Comparison of ENCODE assay signal across 12 cellular contexts in the genomic region with DNA sequence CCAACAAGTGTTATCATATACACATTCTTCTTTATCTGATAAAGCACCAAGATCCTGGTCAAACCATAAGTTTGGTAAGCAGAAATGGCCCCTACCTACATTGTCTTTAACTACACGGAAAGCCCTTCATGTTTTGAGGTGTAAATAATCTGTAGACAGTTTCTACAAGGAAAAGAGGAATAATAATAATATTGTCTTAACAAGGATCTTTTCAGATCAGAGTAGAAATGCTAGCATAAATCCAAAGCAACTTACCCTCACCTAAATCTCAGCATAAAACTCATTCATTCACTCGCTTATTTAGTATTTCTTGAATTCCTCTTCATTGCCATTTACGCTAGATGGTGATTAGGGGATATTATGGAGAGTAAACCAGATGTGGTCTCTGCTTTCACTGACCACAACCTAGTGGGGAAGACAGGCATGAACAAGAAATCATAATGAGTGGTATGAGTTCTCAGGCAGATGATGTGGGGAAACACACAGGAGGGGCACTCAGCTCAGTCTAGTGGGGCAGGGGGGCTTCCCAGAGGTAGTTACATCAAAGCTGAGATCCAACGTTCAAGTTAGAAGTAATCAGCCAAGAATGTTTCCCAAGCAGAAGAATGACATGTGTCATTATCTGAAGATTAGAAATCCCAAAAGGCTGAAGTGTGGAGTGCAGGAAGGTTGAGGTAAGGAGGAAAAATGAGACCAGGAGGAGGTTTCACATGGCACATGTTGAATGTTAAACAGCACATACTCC.
A peak's percentile ranks its signal among the peaks of the same experiment; 100 is the strongest.
DNase-seq lines count a peak whose midpoint lies in the region; ATAC-seq and TF ChIP-seq lines count a peak whose summit lies in the region.
"Had no signal": no experiment of that assay in that cellular context is flagged by ENCODE, and none has a peak within 500 bp of the region (broad histone marks: within the 10 kb centered on the region; RNA-seq: fewer than 3 reads in every experiment).

No MANE protein-coding gene starts in this region.

- 0 out of 2 replicates have a peak, but pooled peaks cover 6% of the 10 kb centered on the region for H3F3A ChIP-seq in MM.1S (ENCODE audit: insufficient read depth, low read length)

- H3K27me3 Mint-ChIP-seq in stimulated activated naive B cell treated with anti-CD40 and anti-IgM and Interleukin-4, amounts not matched to agents 10 μg/mL and 1 μg/mL and 100 μg/mL, for 72 hours, result peaks cover 36 to 51% of the 10 kb centered on the region in 2 donors
- no peaks in the 10 kb centered on the region for H3K27me3 Mint-ChIP-seq in type B pancreatic cell

- H3K79me2 ChIP-seq in MM.1S (ENCODE audit: low read length), result no peaks in the 10 kb centered on the region

- TF ChIP-seq CTCF in type B pancreatic cell (conservative IDR thresholded peaks at IDR 0.05) (no peak), MM.1S (IDR thresholded peaks at IDR 0.05; ENCODE audit: low read length) (no peak)

- H3K36me3 ChIP-seq in H7 (replicated peaks; ENCODE audit: control insufficient read depth, insufficient read depth, low read length) (no peaks in the 10 kb centered on the region), MM.1S (replicated peaks; ENCODE audit: insufficient read depth, low read length) (no peaks in the 10 kb centered on the region)

- ATAC-seq in GM18867 (IDR thresholded peaks at IDR 0.05; ENCODE audit: unreplicated experiment), result peak; percentile 37
- ATAC-seq in GM21717 (IDR thresholded peaks at IDR 0.05; ENCODE audit: unreplicated experiment), result peak; percentile 39
- peak; percentile 30 for ATAC-seq in HG03280 (IDR thresholded peaks at IDR 0.05; ENCODE audit: unreplicated experiment)
- ATAC-seq in stimulated activated naive B cell treated with anti-CD40 and anti-IgM and Interleukin-4, amounts not matched to agents 10 μg/mL and 1 μg/mL and 100 μg/mL, for 72 hours (replicated peaks), result peak; percentile 72 to 81

- H3K27me3 ChIP-seq in H7 (ENCODE audit: control insufficient read depth, insufficient read depth, low read length), result no peaks in the 10 kb centered on the region
- no peaks in the 10 kb centered on the region for H3K27me3 ChIP-seq in MM.1S (replicated peaks; ENCODE audit: insufficient read depth, low read length)

- H3K36me3 Mint-ChIP-seq in stimulated activated naive B cell treated with anti-CD40 and anti-IgM and Interleukin-4, amounts not matched to agents 10 μg/mL and 1 μg/mL and 100 μg/mL, for 72 hours, result peaks cover 18 to 23% of the 10 kb centered on the region in 2 donors
- no peaks in the 10 kb centered on the region for H3K36me3 Mint-ChIP-seq in type B pancreatic cell

- DNase-seq in stimulated activated naive B cell treated with anti-CD40 and anti-IgM and Interleukin-4, amounts not matched to agents 10 μg/mL and 1 μg/mL and 100 μg/mL, for 72 hours, result peak; percentile 56
- DNase-seq in type B pancreatic cell (ENCODE audit: extremely low spot score, unreplicated experiment), result no peak
- DNase-seq in NCI-H146 treated with DMSO at 0.1 percent for 48 hours (lab: John Stamatoyannopoulos, UW; ENCODE audit: unreplicated experiment), result no peak
- no peak for DNase-seq in H7
- DNase-seq in MM.1S, result no peak
- DNase-seq: activated CD4-positive, alpha-beta T cell treated with anti-CD3 and anti-CD28 coated beads, Interleukin-2, amount 10 ng/mL, durations not matched to agents 24 days and 14 days; NCI-H1694; stimulated activated naive CD8-positive, alpha-beta T cell treated with anti-CD3 and anti-CD28 coated beads, Interleukin-15, Interleukin-2, amounts not matched to agents 100 U/mL and 50 U/mL, for 24 hours had no signal

- no peaks in the 10 kb centered on the region for H4K20me1 ChIP-seq in MM.1S (ENCODE audit: insufficient read depth, low read length)

- H3K27ac Mint-ChIP-seq in stimulated activated naive B cell treated with anti-CD40 and anti-IgM and Interleukin-4, amounts not matched to agents 10 μg/mL and 1 μg/mL and 100 μg/mL, for 72 hours, result peak overlapping the region; percentile 95
- no peak overlapping the region for H3K27ac Mint-ChIP-seq in type B pancreatic cell
- H3K27ac Mint-ChIP-seq: activated CD4-positive, alpha-beta T cell treated with anti-CD3 and anti-CD28 coated beads, Interleukin-2, amount 10 ng/mL, durations not matched to agents 24 days and 14 days had no signal

- H3K9me2 ChIP-seq in MM.1S (replicated peaks; ENCODE audit: insufficient read depth, low read length), result no peaks in the 10 kb centered on the region

- H3K4me1 ChIP-seq in MM.1S (ENCODE audit: low read length), result peaks cover 16% of the 10 kb centered on the region

- no peak overlapping the region for H2AFZ ChIP-seq in MM.1S (ENCODE audit: low read length)

- no peak overlapping the region for H3K27ac ChIP-seq in MM.1S (ENCODE audit: low read length)

- H3K9me3 ChIP-seq in MM.1S (replicated peaks; ENCODE audit: insufficient read depth, low read length), result no peaks in the 10 kb centered on the region

- peak overlapping the region; percentile 69 to 76 for H3K4me3 Mint-ChIP-seq in stimulated activated naive B cell treated with anti-CD40 and anti-IgM and Interleukin-4, amounts not matched to agents 10 μg/mL and 1 μg/mL and 100 μg/mL, for 72 hours
- no peak overlapping the region for H3K4me3 Mint-ChIP-seq in type B pancreatic cell
- H3K4me3 Mint-ChIP-seq: activated CD4-positive, alpha-beta T cell treated with anti-CD3 and anti-CD28 coated beads, Interleukin-2, amount 10 ng/mL, durations not matched to agents 24 days and 14 days had no signal

- no peak overlapping the region for H3K4me2 ChIP-seq in MM.1S (ENCODE audit: low read depth, low read length)

- no peak overlapping the region for H3K9ac ChIP-seq in MM.1S (ENCODE audit: low read length)

- H3K4me3 ChIP-seq in H7 (ENCODE audit: insufficient read depth, low read depth, low read length) (no peak overlapping the region), MM.1S (ENCODE audit: low read length) (no peak overlapping the region)
- H3K4me3 ChIP-seq: lung had no signal

- H3K4me1 Mint-ChIP-seq in stimulated activated naive B cell treated with anti-CD40 and anti-IgM and Interleukin-4, amounts not matched to agents 10 μg/mL and 1 μg/mL and 100 μg/mL, for 72 hours, result peaks cover 23 to 29% of the 10 kb centered on the region in 2 donors
- peaks cover 14% of the 10 kb centered on the region for H3K4me1 Mint-ChIP-seq in type B pancreatic cell (ENCODE audit: unreplicated experiment)

- peaks cover 18 to 21% of the 10 kb centered on the region in 2 donors for H3K9me3 Mint-ChIP-seq in stimulated activated naive B cell treated with anti-CD40 and anti-IgM and Interleukin-4, amounts not matched to agents 10 μg/mL and 1 μg/mL and 100 μg/mL, for 72 hours
- no peaks in the 10 kb centered on the region for H3K9me3 Mint-ChIP-seq in type B pancreatic cell
